Comparison of ENCODE assay signal across 13 cellular contexts in the genomic region with DNA sequence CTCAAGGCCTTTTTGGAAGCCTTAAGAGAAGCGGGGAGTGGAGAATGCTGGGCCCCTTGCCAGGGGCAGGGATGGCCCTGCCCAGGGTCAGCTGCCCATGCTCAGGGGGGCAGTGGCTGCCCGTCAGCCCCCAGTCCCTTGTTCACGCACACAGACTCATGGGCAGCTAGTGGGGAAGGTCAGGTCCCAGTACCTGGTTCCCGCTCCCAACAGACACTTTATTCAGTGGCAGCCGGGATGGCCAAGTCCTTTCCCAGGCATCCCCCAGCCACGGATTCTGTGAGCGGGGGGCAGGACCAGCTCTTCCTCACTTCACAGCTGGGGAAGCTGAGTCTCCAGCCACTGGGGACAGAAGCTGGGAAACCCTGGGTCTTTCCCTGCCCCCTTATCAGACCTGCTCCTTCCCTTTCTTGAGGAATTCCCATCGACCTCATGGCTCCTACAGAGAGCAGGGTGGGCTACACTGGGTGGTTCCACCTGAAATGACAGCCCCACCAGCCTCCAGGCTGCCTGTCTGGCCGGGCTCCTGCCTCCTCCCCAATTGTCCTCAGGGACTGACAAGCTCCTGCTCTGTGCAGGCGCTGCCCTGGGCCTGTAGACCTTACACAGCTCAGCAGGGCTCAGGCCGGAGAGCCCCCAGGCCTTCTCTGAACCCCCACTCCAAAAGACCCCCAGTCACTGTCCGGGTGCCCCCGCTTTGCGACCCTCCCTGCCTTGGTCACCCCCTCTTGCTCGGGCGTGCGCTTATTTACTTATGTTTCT.
"Had no signal": no experiment of that assay in that cellular context is flagged by ENCODE, and none has a peak within 500 bp of the region (broad histone marks: within the 10 kb centered on the region; RNA-seq: fewer than 3 reads in every experiment).

No MANE protein-coding gene starts in this region.

- ATAC-seq: activated CD4-positive, CD25-positive, alpha-beta regulatory T cell treated with anti-CD3 and anti-CD28 coated beads, Interleukin-2, amount 50 U/mL, for 24 hours; activated T-cell treated with anti-CD3 and anti-CD28 coated beads, Interleukin-2, amount 50 U/mL, for 72 hours; effector memory CD8-positive, alpha-beta T cell had no signal

- H3K9me3 Mint-ChIP-seq: activated T-cell treated with anti-CD3 and anti-CD28 coated beads, Interleukin-2, amount 50 U/mL, for 72 hours; effector memory CD8-positive, alpha-beta T cell; neural crest cell had no signal

- DNase-seq: activated CD4-positive, alpha-beta T cell treated with anti-CD3 and anti-CD28 coated beads, Interleukin-2, amount 50 U/mL, for 4 hours; activated naive CD4-positive, alpha-beta T cell; activated T-cell treated with anti-CD3 and anti-CD28 coated beads, Interleukin-2, amount 50 U/mL, for 72 hours; central memory CD4-positive, alpha-beta T cell; cortex of kidney; effector memory CD8-positive, alpha-beta T cell; hypothalamus; Right ventricle myocardium superior; stimulated activated CD4-positive, alpha-beta T cell treated with anti-CD3 and anti-CD28 coated beads, Interleukin-4, amount 100 ng/mL, for 4 hours; T-helper 2 cell had no signal

- H3K4me1 Mint-ChIP-seq: memory B cell, neural crest cell had no signal

- H3K4me3 Mint-ChIP-seq: activated T-cell treated with anti-CD3 and anti-CD28 coated beads, Interleukin-2, amount 50 U/mL, for 72 hours; effector memory CD8-positive, alpha-beta T cell; memory B cell; neural crest cell had no signal

- H3K36me3 Mint-ChIP-seq: memory B cell had no signal

- H3K27ac Mint-ChIP-seq: activated T-cell treated with anti-CD3 and anti-CD28 coated beads, Interleukin-2, amount 50 U/mL, for 72 hours; effector memory CD8-positive, alpha-beta T cell; memory B cell had no signal
